29 cellular contexts compared by ENCODE assay signal in genomic region chr15:57671636-57672035, GRCh38. TPM values are rescaled to one million over a fixed set of nuclear protein-coding genes. Genes with fewer than 3 reads are reported as not detected.
DNase-seq lines count a peak whose midpoint lies in the region; ATAC-seq, FAIRE-seq and TF ChIP-seq lines count a peak whose summit lies in the region.
"Had no signal": no experiment of that assay in that cellular context is flagged by ENCODE, and none has a peak within 500 bp of the region (broad histone marks: within the 10 kb centered on the region; RNA-seq: fewer than 3 reads in every experiment).

No MANE protein-coding gene starts in this region.

- 0% methylated on average over 1 of the region's 1 CpG for WGBS in A549 (ENCODE audit: missing lambda C conversion rate)
- WGBS in GM23248 (ENCODE audit: low coverage in 1 of 2, low lambda C conversion rate in 2 of 2, missing lambda C conversion rate in 2 of 2), 2 experiments = 0 to 5% methylated on average over 1 of the region's 1 CpG

- no peaks in the 10 kb centered on the region for H3K9me3 ChIP-seq in A549
- no peaks in the 10 kb centered on the region for H3K9me3 ChIP-seq in GM23248 (ENCODE audit: low read depth)
- no peaks in the 10 kb centered on the region for H3K9me3 ChIP-seq in endothelial cell of umbilical vein (replicated peaks; ENCODE audit: control insufficient read depth, insufficient read depth, low read length)
- H3K9me3 ChIP-seq: BLaER1 had no signal

- H2AFZ ChIP-seq in GM23248 (0 out of 2 replicates have a peak overlapping the region, but pooled peaks have one; percentile 19), endothelial cell of umbilical vein (ENCODE audit: low read depth, low read length) (peak overlapping the region; percentile 39)
- H2AFZ ChIP-seq: GM23338 had no signal

- H3K27ac ChIP-seq in A549 = no peak overlapping the region
- H3K27ac ChIP-seq in GM23248 = no peak overlapping the region
- H3K27ac ChIP-seq in endothelial cell of umbilical vein (ENCODE audit: insufficient read depth, low read depth, low read length) = no peak overlapping the region
- H3K27ac ChIP-seq: BLaER1, HL-60, KMS-11, RWPE1 had no signal

- dilution Hi-C loops in endothelial cell of umbilical vein (cut with MboI; ENCODE audit: extremely low pct_ligation_motif_present, low sequenced_read_pairs) = no loop called here

- TF ChIP-seq RAD21 in A549 (conservative IDR thresholded peaks at IDR 0.05 in 1 of 2, IDR thresholded peaks at IDR 0.05 in 1 of 2) = no peak

- TF ChIP-seq CTCF in A549 (IDR thresholded peaks at IDR 0.05) = no peak
- no peak for TF ChIP-seq CTCF in endothelial cell of umbilical vein (IDR thresholded peaks at IDR 0.05; ENCODE audit: extremely low read depth in 1 of 2, insufficient read depth in 1 of 2, low read depth in 1 of 2, low read length in 2 of 2)

- H3K79me2 ChIP-seq in GM23248 (ENCODE audit: insufficient read depth) (no peaks in the 10 kb centered on the region), endothelial cell of umbilical vein (ENCODE audit: control insufficient read depth, insufficient read depth, low read length) (no peaks in the 10 kb centered on the region)

- H4K20me1 ChIP-seq in GM23248 (ENCODE audit: insufficient read depth) (no peaks in the 10 kb centered on the region), endothelial cell of umbilical vein (replicated peaks; ENCODE audit: control insufficient read depth, extremely low read depth, insufficient read depth, low read length) (no peaks in the 10 kb centered on the region)
- H4K20me1 ChIP-seq: BLaER1 had no signal

- no peak overlapping the region for H3K4me3 ChIP-seq in A549
- H3K4me3 ChIP-seq in GM23248 = no peak overlapping the region
- H3K4me3 ChIP-seq in endothelial cell of umbilical vein (replicated peaks in 1 of 3; ENCODE audit: insufficient read depth in 1 of 3, low read depth in 1 of 3, low read length in 3 of 3) = no peak overlapping the region
- H3K4me3 ChIP-seq: BLaER1, GM23338 had no signal

- no TSS peak for BruUV-seq in endothelial cell of umbilical vein (replicated peaks; lab: Mats Ljungman, UMichigan)

- H3K27me3 ChIP-seq in GM23248 (replicated peaks; ENCODE audit: insufficient read depth) = no peaks in the 10 kb centered on the region
- no peaks in the 10 kb centered on the region for H3K27me3 ChIP-seq in endothelial cell of umbilical vein (ENCODE audit: control insufficient read depth in 2 of 2, insufficient read depth in 2 of 2, low read length in 2 of 2)
- H3K27me3 ChIP-seq: BLaER1 had no signal

- TF ChIP-seq POLR2A in A549 (IDR thresholded peaks at IDR 0.05; ENCODE audit: low read length) (no peak), endothelial cell of umbilical vein (IDR thresholded peaks at IDR 0.05; ENCODE audit: low read depth, low read length) (no peak)

- POLR2A ChIA-PET in A549 (lab: Yijun Ruan, JAX) = no interaction called here
- POLR2A ChIA-PET in endothelial cell of umbilical vein (lab: Charles Lee) = no interaction called here

- no peak overlapping the region for H3K9ac ChIP-seq in GM23248
- no peak overlapping the region for H3K9ac ChIP-seq in endothelial cell of umbilical vein (replicated peaks; ENCODE audit: extremely low read depth, insufficient read depth, low read length)
- H3K9ac ChIP-seq: BLaER1, KMS-11 had no signal

- TF ChIP-seq EP300 in A549 (IDR thresholded peaks at IDR 0.05) = no peak

- no peak for DNase-seq in A549 (ENCODE audit: low read depth in 1 of 2, low spot score in 1 of 2)
- peak; percentile 51 for DNase-seq in GM23248
- DNase-seq in endothelial cell of umbilical vein (ENCODE audit: low read depth, low spot score) = peak; percentile 48
- DNase-seq in lung microvascular endothelial cell (ENCODE audit: low read depth in 2 of 2) = peak; percentile 24 to 32
- no peak for DNase-seq in D341Med (ENCODE audit: low spot score)
- DNase-seq in activated CD4-positive, alpha-beta T cell treated with anti-CD3 and anti-CD28 coated beads for 1 hour = no peak
- DNase-seq: 8988T; CD4-positive, CD25-positive, alpha-beta regulatory T cell; DMS53; HCEC 1CT; NCI-H1048; NCI-H1417 treated with DMSO at 0.1 percent for 48 hours; NCI-H187; NCI-H2081 treated with DMSO at 0.1 percent for 48 hours; NCI-H2171; NCI-H226; NCI-H510A; NCI-H69; SHP77 had no signal

- CTCF ChIA-PET in A549 (lab: Yijun Ruan, JAX) = interaction anchor here (0.9 to 2.4 kb wide), 7 partner anchors 11 to 395 kb away, joined by 3 to 10 read pairs (median 3); no protein-coding TSS in a partner anchor
- CTCF ChIA-PET in endothelial cell of umbilical vein (lab: Charles Lee) = interaction anchor here (0.8 to 2.7 kb wide), 6 partner anchors 9 to 399 kb away, joined by 3 to 10 read pairs (median 3); no protein-coding TSS in a partner anchor

- H3K4me1 ChIP-seq in A549 (peaks cover 20% of the 10 kb centered on the region), GM23248 (ENCODE audit: insufficient read depth) (peaks cover 27% of the 10 kb centered on the region), endothelial cell of umbilical vein (ENCODE audit: control insufficient read depth, extremely low read depth, insufficient read depth, low read length) (peaks cover 7% of the 10 kb centered on the region)
- H3K4me1 ChIP-seq: BLaER1 had no signal

- H3F3A ChIP-seq in GM23248 (ENCODE audit: insufficient read depth) = no peaks in the 10 kb centered on the region

- ATAC-seq in A549 (no peak), GM18868 (IDR thresholded peaks at IDR 0.05; ENCODE audit: unreplicated experiment) (no peak), GM19395 (IDR thresholded peaks at IDR 0.05; ENCODE audit: unreplicated experiment) (no peak)
- ATAC-seq: GM23338, Panc1 had no signal

- H3K9me2 ChIP-seq in GM23248 (ENCODE audit: insufficient read depth) = no peaks in the 10 kb centered on the region

- in situ Hi-C loops in GM23248 (cut with MboI) = no loop called here

- FAIRE-seq in A549 (lab: Jason Lieb, UNC) = peak; percentile 77
- FAIRE-seq in endothelial cell of umbilical vein (lab: Jason Lieb, UNC) = peak; percentile 8
- FAIRE-seq: D721Med, GM12892 had no signal

- H3K36me3 ChIP-seq in GM23248 (ENCODE audit: low read depth) (no peaks in the 10 kb centered on the region), endothelial cell of umbilical vein (ENCODE audit: control insufficient read depth in 2 of 2, extremely low read depth in 1 of 2, insufficient read depth in 2 of 2, low read length in 2 of 2) (peaks cover 0 to 9% of the 10 kb centered on the region in 2 experiments)
- H3K36me3 ChIP-seq: BLaER1 had no signal

- H3K4me2 ChIP-seq in A549 (peak overlapping the region; percentile 52), GM23248 (ENCODE audit: unreplicated experiment) (no peak overlapping the region), endothelial cell of umbilical vein (ENCODE audit: insufficient read depth, low read length) (no peak overlapping the region)
- H3K4me2 ChIP-seq: BLaER1, GM23338, KMS-11 had no signal

- no peaks in the 10 kb centered on the region for H3K9me1 ChIP-seq in endothelial cell of umbilical vein (replicated peaks; ENCODE audit: control insufficient read depth, extremely low read depth, insufficient read depth, low read length)

- intact Hi-C loops in endothelial cell of umbilical vein (cut with micrococcal nuclease) = no loop called here

TF ChIP-seq in A549, 52 proteins besides CTCF, POLR2A, EP300 and RAD21 (continues in another document):
- TF ChIP-seq FOSL2 (IDR thresholded peaks at IDR 0.05) (no peak), FOSL2 (CRISPR knock-in tag; IDR thresholded peaks at IDR 0.05) (no peak), PBX3 (IDR thresholded peaks at IDR 0.05) (no peak), RNF2 (IDR thresholded peaks at IDR 0.05; ENCODE audit: borderline replicate concordance, low read depth) (no peak)

TF ChIP-seq in endothelial cell of umbilical vein, 7 proteins besides CTCF, POLR2A, EP300 and RAD21:
- peak; percentile 43 for TF ChIP-seq FOS (IDR thresholded peaks at IDR 0.05; ENCODE audit: borderline replicate concordance, insufficient read depth, low read length)
- no peak for TF ChIP-seq MYC (IDR thresholded peaks at IDR 0.05; ENCODE audit: low read depth, low read length)
- no peak for TF ChIP-seq JUN (IDR thresholded peaks at IDR 0.05; ENCODE audit: borderline replicate concordance, insufficient read depth, insufficient read length, low read depth)

RNA-seq across cellular contexts. Expression of gene POLR2M, which starts 34.9 kb away (rescaled TPM):
- polyA plus RNA-seq in A549 (2011; rRNA removed) (99.6 and 107 TPM in 2 replicates), A549 (2017; fragmentation: RNase III; extraction: RNeasy Plus Mini Kit Qiagen cat#74134 plus additional on column Dnase treatment) (63.2 to 67.9 TPM (median 65.0 TPM) in 3 replicates), GM23248 (2016; fragmentation: Nextera tagmentation; extraction: Ambion mirVana) (38.6 and 39.3 TPM in 2 replicates), endothelial cell of umbilical vein (38.4 and 68.2 TPM in 2 replicates)
- polyA plus RNA-seq in A549 (2012; cell fraction: cytosol; rRNA removed) = 221 and 353 TPM in 2 replicates
- 4.5 and 4.7 TPM in 2 replicates for polyA plus RNA-seq in A549 (2012; cell fraction: nucleus; rRNA removed)
- 76.4 and 92.3 TPM in 2 replicates for polyA minus RNA-seq in A549 (2011; rRNA and poly(A)+ RNA removed)
- 56.1 and 226 TPM in 2 replicates for total RNA-seq in GM23248 (2014; rRNA removed; shearing (Covaris generic))
- total RNA-seq in endothelial cell of umbilical vein (42.5 and 50.6 TPM in 2 replicates), lung microvascular endothelial cell (200 and 211 TPM in 2 replicates)
- 42.5 and 67.4 TPM in 2 replicates for polyA plus RNA-seq in endothelial cell of umbilical vein (2011; cell fraction: cytosol; rRNA removed)
- polyA plus RNA-seq in endothelial cell of umbilical vein (2011; cell fraction: nucleus; rRNA removed) = 34.7 and 45.1 TPM in 2 replicates
- polyA plus RNA-seq in endothelial cell of umbilical vein (2012) = 24.9 and 27.9 TPM in 2 replicates
- 46.0 and 74.4 TPM in 2 replicates for polyA minus RNA-seq in endothelial cell of umbilical vein
- 80.5 TPM for polyA minus RNA-seq in endothelial cell of umbilical vein (2011; cell fraction: cytosol; rRNA and poly(A)+ RNA removed)
- polyA minus RNA-seq in endothelial cell of umbilical vein (2011; cell fraction: nucleus; rRNA and poly(A)+ RNA removed) = 42.3 and 67.3 TPM in 2 replicates

Comparison
In these comparisons a context has a peak if more than half of its experiments do, and no peak if none do; other contexts are left out.
1. DNase-seq: peak in GM23248 (single experiment), endothelial cell of umbilical vein (single experiment) and lung microvascular endothelial cell (2 of 2); none in A549 (0 of 2), D341Med (single experiment) and activated CD4-positive, alpha-beta T cell treated with anti-CD3 and anti-CD28 coated beads for 1 hour (single experiment).